In the genomic region with DNA sequence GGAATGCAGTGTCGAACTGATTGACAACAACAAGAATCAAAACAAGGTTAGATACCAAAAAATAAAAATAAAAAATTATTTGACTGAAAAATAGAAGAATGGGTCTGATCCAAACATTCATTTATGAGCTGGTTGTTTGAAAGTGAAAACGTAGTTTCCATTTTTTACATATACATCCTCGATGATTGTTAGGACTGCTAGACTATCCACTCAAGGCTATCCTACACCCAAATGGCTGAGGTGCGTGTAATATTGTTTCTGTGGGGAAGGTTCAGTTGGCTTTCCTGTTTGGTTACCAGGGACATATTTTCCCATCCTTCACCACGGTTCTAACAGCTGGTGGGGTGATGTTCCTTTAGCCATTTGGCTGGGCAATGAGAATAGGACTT, we compare ENCODE assay signal across 8 cellular contexts.
DNase-seq lines count a peak whose midpoint lies in the region; ATAC-seq and TF ChIP-seq lines count a peak whose summit lies in the region.

No MANE protein-coding gene starts in this region.

- H3K9me3 ChIP-seq in MG63 (peaks cover 10% of the 10 kb centered on the region), endodermal cell (ENCODE audit: control insufficient read depth, low read length) (peaks cover 16% of the 10 kb centered on the region)

- no peaks in the 10 kb centered on the region for H3K27me3 Mint-ChIP-seq in activated CD4-positive, alpha-beta memory T cell treated with anti-CD3 and anti-CD28 coated beads, Interleukin-2, amount 10 ng/mL, durations not matched to agents 7 days and 5 days
- no peaks in the 10 kb centered on the region for H3K27me3 Mint-ChIP-seq in naive thymus-derived CD8-positive, alpha-beta T cell
- H3K27me3 Mint-ChIP-seq in endodermal cell (ENCODE audit: insufficient read depth): no peaks in the 10 kb centered on the region

- peak overlapping the region; percentile 73 for H3K4me3 Mint-ChIP-seq in activated CD4-positive, alpha-beta memory T cell treated with anti-CD3 and anti-CD28 coated beads, Interleukin-2, amount 10 ng/mL, durations not matched to agents 7 days and 5 days
- peak overlapping the region; percentile 57 to 86 (median 76) for H3K4me3 Mint-ChIP-seq in naive thymus-derived CD8-positive, alpha-beta T cell
- H3K4me3 Mint-ChIP-seq in endodermal cell: no peak overlapping the region

- no peak overlapping the region for H3K27ac ChIP-seq in endodermal cell (ENCODE audit: low read depth, low read length)

- H3K36me3 Mint-ChIP-seq in activated CD4-positive, alpha-beta memory T cell treated with anti-CD3 and anti-CD28 coated beads, Interleukin-2, amount 10 ng/mL, durations not matched to agents 7 days and 5 days (ENCODE audit: low read depth): peaks cover 31% of the 10 kb centered on the region
- peaks cover 0 to 27% (median 16%) of the 10 kb centered on the region in 3 donors for H3K36me3 Mint-ChIP-seq in naive thymus-derived CD8-positive, alpha-beta T cell
- H3K36me3 Mint-ChIP-seq in endodermal cell (ENCODE audit: low read depth): peaks cover 12% of the 10 kb centered on the region

- H3K9ac ChIP-seq in endodermal cell (ENCODE audit: extremely low read depth, low read length, poor library complexity, severe bottlenecking): no peak overlapping the region

- peak overlapping the region; percentile 76 for H3K27ac Mint-ChIP-seq in activated CD4-positive, alpha-beta memory T cell treated with anti-CD3 and anti-CD28 coated beads, Interleukin-2, amount 10 ng/mL, durations not matched to agents 7 days and 5 days
- H3K27ac Mint-ChIP-seq in naive thymus-derived CD8-positive, alpha-beta T cell: peak overlapping the region in 8 of 10 donors; percentile 11 to 90 (median 66)
- no peak overlapping the region for H3K27ac Mint-ChIP-seq in endodermal cell

- H3K9me3 Mint-ChIP-seq in activated CD4-positive, alpha-beta memory T cell treated with anti-CD3 and anti-CD28 coated beads, Interleukin-2, amount 10 ng/mL, durations not matched to agents 7 days and 5 days: peaks cover 30% of the 10 kb centered on the region
- peaks cover 11 to 40% (median 26%) of the 10 kb centered on the region in 9 donors for H3K9me3 Mint-ChIP-seq in naive thymus-derived CD8-positive, alpha-beta T cell
- peaks cover 31% of the 10 kb centered on the region for H3K9me3 Mint-ChIP-seq in endodermal cell

- H3K4me3 ChIP-seq in MG63 (no peak overlapping the region), endodermal cell (ENCODE audit: low read length) (no peak overlapping the region)

- no peak for DNase-seq in activated CD4-positive, alpha-beta memory T cell treated with anti-CD3 and anti-CD28 coated beads, Interleukin-2, amount 10 ng/mL, durations not matched to agents 7 days and 5 days
- DNase-seq in naive thymus-derived CD8-positive, alpha-beta T cell: no peak
- DNase-seq in kidney glomerular epithelial cell (lab: John Stamatoyannopoulos, UW) (no peak), MG63 (no peak), endodermal cell (no peak)

- WGBS in endodermal cell (ENCODE audit: insufficient coverage in 1 of 2, insufficient read length in 1 of 2), 2 experiments: 98 to 100% methylated on average over 1 to 5 of the region's 5 CpGs

- ATAC-seq in GM18502 (IDR thresholded peaks at IDR 0.05; ENCODE audit: poor library complexity, unreplicated experiment): peak; percentile 30
- ATAC-seq in HG02759 (IDR thresholded peaks at IDR 0.05; ENCODE audit: unreplicated experiment): peak; percentile 9
- ATAC-seq in naive thymus-derived CD8-positive, alpha-beta T cell: peak in 1 of 2 donors; percentile 6
- no peak for ATAC-seq in GM19467 (IDR thresholded peaks at IDR 0.05; ENCODE audit: unreplicated experiment)

- H3K36me3 ChIP-seq in MG63: no peaks in the 10 kb centered on the region
- H3K36me3 ChIP-seq in endodermal cell (ENCODE audit: control insufficient read depth, insufficient read depth, low read length): no peaks in the 10 kb centered on the region

- POLR2A ChIA-PET in activated CD4-positive, alpha-beta memory T cell treated with anti-CD3 and anti-CD28 coated beads, Interleukin-2, amount 10 ng/mL, durations not matched to agents 7 days and 5 days (lab: Charles Lee): interaction anchor here (0.7 to 2.5 kb wide), 3 partner anchors 15 to 123 kb away, joined by 3 to 13 read pairs (median 6); a partner anchor contains a TSS
- POLR2A ChIA-PET in naive thymus-derived CD8-positive, alpha-beta T cell (lab: Charles Lee): no interaction called here

- peaks cover 30% of the 10 kb centered on the region for H3K4me1 Mint-ChIP-seq in activated CD4-positive, alpha-beta memory T cell treated with anti-CD3 and anti-CD28 coated beads, Interleukin-2, amount 10 ng/mL, durations not matched to agents 7 days and 5 days
- peaks cover 6 to 37% (median 18%) of the 10 kb centered on the region in 4 donors for H3K4me1 Mint-ChIP-seq in naive thymus-derived CD8-positive, alpha-beta T cell
- H3K4me1 Mint-ChIP-seq in endodermal cell: peaks cover 14% of the 10 kb centered on the region

- CTCF ChIA-PET in activated CD4-positive, alpha-beta memory T cell treated with anti-CD3 and anti-CD28 coated beads, Interleukin-2, amount 10 ng/mL, durations not matched to agents 7 days and 5 days (lab: Charles Lee): interaction anchor here (0.9 to 2.2 kb wide), 5 partner anchors 9 to 121 kb away, joined by 3 to 6 read pairs (median 4); no protein-coding TSS in a partner anchor

- no peaks in the 10 kb centered on the region for H3K27me3 ChIP-seq in MG63
- H3K27me3 ChIP-seq in endodermal cell (ENCODE audit: control insufficient read depth, insufficient read depth, low read length, poor library complexity, severe bottlenecking): no peaks in the 10 kb centered on the region

- peaks cover 5% of the 10 kb centered on the region for H3K4me1 ChIP-seq in endodermal cell (ENCODE audit: control insufficient read depth, insufficient read depth, low read length)

- no peak for TF ChIP-seq CTCF in endodermal cell (conservative IDR thresholded peaks at IDR 0.05)
